ENCODE assay signal across 9 cellular contexts in genomic region chr13:31046711-31047279, GRCh38.
A peak's percentile ranks its signal among the peaks of the same experiment; 100 is the strongest.
DNase-seq lines count a peak whose midpoint lies in the region; ATAC-seq and TF ChIP-seq lines count a peak whose summit lies in the region.
"Had no signal": no experiment of that assay in that cellular context is flagged by ENCODE, and none has a peak within 500 bp of the region (broad histone marks: within the 10 kb centered on the region; RNA-seq: fewer than 3 reads in every experiment).

No MANE protein-coding gene starts in this region.

- H3K27ac ChIP-seq in colonic mucosa, result peak overlapping the region; percentile 72

- H3K9me3 Mint-ChIP-seq in activated T-cell treated with anti-CD3 and anti-CD28 coated beads, Interleukin-2, amount 50 U/mL, for 4 hours, result no peaks in the 10 kb centered on the region

- H3K9me3 ChIP-seq in colonic mucosa, result no peaks in the 10 kb centered on the region

- H3K4me3 ChIP-seq in colonic mucosa, result no peak overlapping the region

- H3K36me3 ChIP-seq in colonic mucosa, result no peaks in the 10 kb centered on the region

- peaks cover 32% of the 10 kb centered on the region for H3K4me1 Mint-ChIP-seq in activated T-cell treated with anti-CD3 and anti-CD28 coated beads, Interleukin-2, amount 50 U/mL, for 4 hours (ENCODE audit: low read depth)

- H3K4me3 Mint-ChIP-seq in activated T-cell treated with anti-CD3 and anti-CD28 coated beads, Interleukin-2, amount 50 U/mL, for 4 hours, result no peak overlapping the region

- TF ChIP-seq CTCF in colonic mucosa (IDR thresholded peaks at IDR 0.05), result no peak

- H3K36me3 Mint-ChIP-seq in activated T-cell treated with anti-CD3 and anti-CD28 coated beads, Interleukin-2, amount 50 U/mL, for 4 hours (ENCODE audit: insufficient read depth), result no peaks in the 10 kb centered on the region

- DNase-seq in DMS53 treated with DMSO at 0.1 percent for 48 hours (lab: John Stamatoyannopoulos, UW; ENCODE audit: unreplicated experiment) (peak; percentile 87), NCI-H2196 treated with DMSO at 0.1 percent for 48 hours (lab: John Stamatoyannopoulos, UW; ENCODE audit: unreplicated experiment) (peak; percentile 37), colonic mucosa (peak; percentile 54), myocyte (ENCODE audit: low read depth) (peak; percentile 79)
- no peak for DNase-seq in activated T-cell treated with anti-CD3 and anti-CD28 coated beads, Interleukin-2, amount 50 U/mL, for 4 hours
- DNase-seq: activated CD4-positive, CD25-positive, alpha-beta regulatory T cell had no signal

- H3K27me3 ChIP-seq in colonic mucosa, result no peaks in the 10 kb centered on the region

- peak overlapping the region in 1 of 2 donors; percentile 28 for H3K9ac ChIP-seq in colonic mucosa (ENCODE audit: low read depth in 2 of 2, low read length in 2 of 2)

- H3K4me1 ChIP-seq in colonic mucosa, result peaks cover 11% of the 10 kb centered on the region

- ATAC-seq in GM19455 (IDR thresholded peaks at IDR 0.05; ENCODE audit: unreplicated experiment) (no peak), GM18867 (IDR thresholded peaks at IDR 0.05; ENCODE audit: unreplicated experiment) (no peak), HG03097 (IDR thresholded peaks at IDR 0.05; ENCODE audit: low FRiP score, unreplicated experiment) (no peak)
- no peak for ATAC-seq in activated T-cell treated with anti-CD3 and anti-CD28 coated beads, Interleukin-2, amount 50 U/mL, for 4 hours

- H3K27me3 Mint-ChIP-seq in activated T-cell treated with anti-CD3 and anti-CD28 coated beads, Interleukin-2, amount 50 U/mL, for 4 hours (ENCODE audit: low read depth), result peaks cover 22% of the 10 kb centered on the region

- intact Hi-C loops in colonic mucosa (cut with DNase I), result no loop called here
